ENCODE assay signal across 8 cellular contexts in genomic region chr2:949384-949893, GRCh38. TPM values are rescaled to one million over a fixed set of nuclear protein-coding genes. Genes with fewer than 3 reads are reported as not detected.
A peak's percentile ranks its signal among the peaks of the same experiment; 100 is the strongest.
DNase-seq lines count a peak whose midpoint lies in the region; ATAC-seq and TF ChIP-seq lines count a peak whose summit lies in the region.

No MANE protein-coding gene starts in this region.

- no peak for DNase-seq in activated naive CD4-positive, alpha-beta T cell treated with anti-CD3 and anti-CD28 coated beads, Interleukin-2, amount 50 U/mL, for 16 hours
- no peak for DNase-seq in activated naive CD8-positive, alpha-beta T cell treated with anti-CD3 and anti-CD28 coated beads, Interleukin-2, amount 50 U/mL, for 24 hours
- DNase-seq in memory B cell (ENCODE audit: low spot score in 2 of 2) (no peak), transverse colon (no peak)

- H3K4me3 Mint-ChIP-seq in activated naive CD4-positive, alpha-beta T cell treated with anti-CD3 and anti-CD28 coated beads, Interleukin-2, amount 50 U/mL, for 24 hours, result peak overlapping the region; percentile 81
- peak overlapping the region; percentile 75 for H3K4me3 Mint-ChIP-seq in activated naive CD8-positive, alpha-beta T cell treated with anti-CD3 and anti-CD28 coated beads, Interleukin-2, amount 50 U/mL, for 24 hours
- H3K4me3 Mint-ChIP-seq in memory B cell, result peak overlapping the region; percentile 63

- peaks cover 5 to 19% (median 12%) of the 10 kb centered on the region in 4 donors for H3K4me1 ChIP-seq in transverse colon

- H3K4me3 ChIP-seq in transverse colon, result peak overlapping the region in 3 of 4 donors; percentile 38 to 51 (median 49)

- no peaks in the 10 kb centered on the region for H3K36me3 Mint-ChIP-seq in activated naive CD4-positive, alpha-beta T cell treated with anti-CD3 and anti-CD28 coated beads, Interleukin-2, amount 50 U/mL, for 24 hours
- H3K36me3 Mint-ChIP-seq in activated naive CD8-positive, alpha-beta T cell treated with anti-CD3 and anti-CD28 coated beads, Interleukin-2, amount 50 U/mL, for 24 hours (ENCODE audit: low read depth), result peaks cover 4% of the 10 kb centered on the region
- no peaks in the 10 kb centered on the region for H3K36me3 Mint-ChIP-seq in memory B cell

- H3K27ac ChIP-seq in transverse colon, result no peak overlapping the region

- H3K27me3 ChIP-seq in transverse colon, result peaks cover 87% of the 10 kb centered on the region

- H3K27ac Mint-ChIP-seq in activated naive CD4-positive, alpha-beta T cell treated with anti-CD3 and anti-CD28 coated beads, Interleukin-2, amount 50 U/mL, for 24 hours, result peak overlapping the region; percentile 30
- peak overlapping the region; percentile 73 for H3K27ac Mint-ChIP-seq in activated naive CD8-positive, alpha-beta T cell treated with anti-CD3 and anti-CD28 coated beads, Interleukin-2, amount 50 U/mL, for 24 hours
- no peak overlapping the region for H3K27ac Mint-ChIP-seq in memory B cell

- no peak for TF ChIP-seq EP300 in transverse colon (IDR thresholded peaks at IDR 0.05; ENCODE audit: low read depth)

- no peak for ATAC-seq in activated naive CD8-positive, alpha-beta T cell treated with anti-CD3 and anti-CD28 coated beads, Interleukin-2, amount 50 U/mL, for 24 hours
- ATAC-seq in memory B cell (ENCODE audit: low read depth) (no peak), GM21515 (IDR thresholded peaks at IDR 0.05; ENCODE audit: unreplicated experiment) (no peak), GM21786 (IDR thresholded peaks at IDR 0.05; ENCODE audit: unreplicated experiment) (no peak), GM18511 (IDR thresholded peaks at IDR 0.05; ENCODE audit: unreplicated experiment) (no peak)

- peaks cover 0 to 8% of the 10 kb centered on the region in 2 donors for H3K9me3 ChIP-seq in transverse colon

- TF ChIP-seq CTCF in transverse colon (IDR thresholded peaks at IDR 0.05), result no peak

- H3K4me1 Mint-ChIP-seq in activated naive CD4-positive, alpha-beta T cell treated with anti-CD3 and anti-CD28 coated beads, Interleukin-2, amount 50 U/mL, for 24 hours, result peaks cover 24% of the 10 kb centered on the region
- peaks cover 54% of the 10 kb centered on the region for H3K4me1 Mint-ChIP-seq in activated naive CD8-positive, alpha-beta T cell treated with anti-CD3 and anti-CD28 coated beads, Interleukin-2, amount 50 U/mL, for 24 hours
- peaks cover 10% of the 10 kb centered on the region for H3K4me1 Mint-ChIP-seq in memory B cell

- intact Hi-C loops in transverse colon (cut with DNase I; ENCODE audit: low total_unique reads), result no loop called here

- no peaks in the 10 kb centered on the region for H3K36me3 ChIP-seq in transverse colon

- no peak for TF ChIP-seq POLR2A in transverse colon (IDR thresholded peaks at IDR 0.05)

- 0 to 9% methylated on average over 2 to 20 of the region's 20 CpGs for WGBS in transverse colon (ENCODE audit: low coverage in 1 of 2), 2 donors

- peaks cover 19% of the 10 kb centered on the region for H3K27me3 Mint-ChIP-seq in activated naive CD4-positive, alpha-beta T cell treated with anti-CD3 and anti-CD28 coated beads, Interleukin-2, amount 50 U/mL, for 24 hours
- peaks cover 31% of the 10 kb centered on the region for H3K27me3 Mint-ChIP-seq in activated naive CD8-positive, alpha-beta T cell treated with anti-CD3 and anti-CD28 coated beads, Interleukin-2, amount 50 U/mL, for 24 hours
- peaks cover 13% of the 10 kb centered on the region for H3K27me3 Mint-ChIP-seq in memory B cell

- in situ Hi-C loops in transverse colon (cut with MboI; ENCODE audit: low pct_ligation_motif_present in 1 of 4, low pct_unique_long_range_greater_than_20kb in 1 of 4, low sequenced_read_pairs in 3 of 4), result no loop called here

- no peaks in the 10 kb centered on the region for H3K9me3 Mint-ChIP-seq in activated naive CD4-positive, alpha-beta T cell treated with anti-CD3 and anti-CD28 coated beads, Interleukin-2, amount 50 U/mL, for 24 hours
- peaks cover 5% of the 10 kb centered on the region for H3K9me3 Mint-ChIP-seq in activated naive CD8-positive, alpha-beta T cell treated with anti-CD3 and anti-CD28 coated beads, Interleukin-2, amount 50 U/mL, for 24 hours
- peaks cover 4% of the 10 kb centered on the region for H3K9me3 Mint-ChIP-seq in memory B cell

RNA-seq across cellular contexts. Expression of gene SNTG2, which starts 1.2 kb away (rescaled TPM):
- total RNA-seq in transverse colon, result 1 to 10 TPM in 3 of 4 donors, under 1 TPM in 1; 0.55 to 4.9 (median 1.5) TPM
